Comparison of ENCODE assay signal across 11 cellular contexts in the genomic region with DNA sequence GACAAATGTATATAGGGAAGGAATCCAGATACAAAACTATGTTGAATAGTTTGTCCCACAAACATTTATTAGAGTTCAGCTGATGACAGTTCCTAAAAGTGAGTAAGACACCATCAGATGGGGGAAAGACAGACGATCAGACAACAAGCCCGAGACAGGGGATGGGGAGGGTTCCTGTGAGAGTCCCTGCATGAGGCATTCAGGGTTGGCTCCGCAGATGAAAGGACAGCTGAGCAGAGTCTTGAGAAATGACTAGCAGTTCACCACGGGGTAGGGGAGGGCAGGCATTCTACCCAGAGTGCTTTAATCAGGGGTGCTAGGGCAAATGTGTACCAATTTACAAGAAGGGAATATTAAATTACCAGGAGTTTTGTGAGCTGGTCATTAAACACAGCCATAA. TPM values are rescaled to one million over a fixed set of nuclear protein-coding genes. Genes with fewer than 3 reads are reported as not detected.
DNase-seq lines count a peak whose midpoint lies in the region; ATAC-seq and TF ChIP-seq lines count a peak whose summit lies in the region.
"Had no signal": no experiment of that assay in that cellular context is flagged by ENCODE, and none has a peak within 500 bp of the region (broad histone marks: within the 10 kb centered on the region; RNA-seq: fewer than 3 reads in every experiment).

No MANE protein-coding gene starts in this region.

- peak; percentile 16 for DNase-seq in Jurkat, Clone E6-1 (ENCODE audit: low read depth, low spot score)
- peak; percentile 5 for DNase-seq in activated CD8-positive, alpha-beta memory T cell treated with anti-CD3 and anti-CD28 coated beads, Interleukin-2, amount 50 U/mL, for 24 hours (ENCODE audit: extremely low read depth)
- peak; percentile 51 for DNase-seq in dermis blood vessel endothelial cell
- DNase-seq in stimulated activated CD4-positive, alpha-beta T cell treated with anti-CD3 and anti-CD28 coated beads, TNF-alpha, amount 100 ng/mL, for 24 hours (ENCODE audit: low read depth in 3 of 3), result peak; percentile 2 to 21 (median 16)
- DNase-seq in WTC11 (ENCODE audit: low spot score), result no peak
- DNase-seq: C1 segment of cervical spinal cord, erythroblast, thyroid gland had no signal

- no peaks in the 10 kb centered on the region for H3K4me1 Mint-ChIP-seq in WTC11

- no peaks in the 10 kb centered on the region for H3K9me3 Mint-ChIP-seq in WTC11

- CTCF ChIA-PET in WTC11 (lab: Charles Lee), result interaction anchor here (1.4 kb wide), 1 partner anchor 136 kb away, joined by 3 read pairs; no protein-coding TSS in a partner anchor

- no peak for TF ChIP-seq CTCF in WTC11 (IDR thresholded peaks at IDR 0.05)

- POLR2A ChIA-PET in WTC11 (lab: Charles Lee), result no interaction called here

- peaks cover 26% of the 10 kb centered on the region for H3K27me3 Mint-ChIP-seq in WTC11 (ENCODE audit: low read depth)

- no peak overlapping the region for H3K4me3 Mint-ChIP-seq in WTC11

- H3K4me3 ChIP-seq in Jurkat, Clone E6-1 (ENCODE audit: low read length), result no peak overlapping the region
- H3K4me3 ChIP-seq: thyroid gland had no signal

- ATAC-seq in GM18498 (IDR thresholded peaks at IDR 0.05; ENCODE audit: unreplicated experiment) (no peak), HG03175 (IDR thresholded peaks at IDR 0.05; ENCODE audit: unreplicated experiment) (no peak), WTC11 (no peak), GM18870 (IDR thresholded peaks at IDR 0.05; ENCODE audit: unreplicated experiment) (no peak)

- no peaks in the 10 kb centered on the region for H3K36me3 Mint-ChIP-seq in WTC11

- no peak overlapping the region for H3K27ac Mint-ChIP-seq in WTC11

TF ChIP-seq in WTC11, 78 proteins besides CTCF, POLR2A, EP300 and RAD21 (continues in another document):
- TF ChIP-seq, protein P1, sequence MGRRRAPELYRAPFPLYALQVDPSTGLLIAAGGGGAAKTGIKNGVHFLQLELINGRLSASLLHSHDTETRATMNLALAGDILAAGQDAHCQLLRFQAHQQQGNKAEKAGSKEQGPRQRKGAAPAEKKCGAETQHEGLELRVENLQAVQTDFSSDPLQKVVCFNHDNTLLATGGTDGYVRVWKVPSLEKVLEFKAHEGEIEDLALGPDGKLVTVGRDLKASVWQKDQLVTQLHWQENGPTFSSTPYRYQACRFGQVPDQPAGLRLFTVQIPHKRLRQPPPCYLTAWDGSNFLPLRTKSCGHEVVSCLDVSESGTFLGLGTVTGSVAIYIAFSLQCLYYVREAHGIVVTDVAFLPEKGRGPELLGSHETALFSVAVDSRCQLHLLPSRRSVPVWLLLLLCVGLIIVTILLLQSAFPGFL (CRISPR knock-in tag; IDR thresholded peaks at IDR 0.05; ENCODE audit: borderline replicate concordance), result no peak
- TF ChIP-seq ESRRA (CRISPR knock-in tag; IDR thresholded peaks at IDR 0.05; ENCODE audit: borderline replicate concordance) (no peak), ZNF263 (CRISPR knock-in tag; IDR thresholded peaks at IDR 0.05; ENCODE audit: low read depth) (no peak), SOX15 (CRISPR knock-in tag; IDR thresholded peaks at IDR 0.05) (no peak), CDX4 (CRISPR knock-in tag; IDR thresholded peaks at IDR 0.05; ENCODE audit: borderline replicate concordance) (no peak), ZNF121 (CRISPR knock-in tag; IDR thresholded peaks at IDR 0.05) (no peak)
- TF ChIP-seq, protein P2, sequence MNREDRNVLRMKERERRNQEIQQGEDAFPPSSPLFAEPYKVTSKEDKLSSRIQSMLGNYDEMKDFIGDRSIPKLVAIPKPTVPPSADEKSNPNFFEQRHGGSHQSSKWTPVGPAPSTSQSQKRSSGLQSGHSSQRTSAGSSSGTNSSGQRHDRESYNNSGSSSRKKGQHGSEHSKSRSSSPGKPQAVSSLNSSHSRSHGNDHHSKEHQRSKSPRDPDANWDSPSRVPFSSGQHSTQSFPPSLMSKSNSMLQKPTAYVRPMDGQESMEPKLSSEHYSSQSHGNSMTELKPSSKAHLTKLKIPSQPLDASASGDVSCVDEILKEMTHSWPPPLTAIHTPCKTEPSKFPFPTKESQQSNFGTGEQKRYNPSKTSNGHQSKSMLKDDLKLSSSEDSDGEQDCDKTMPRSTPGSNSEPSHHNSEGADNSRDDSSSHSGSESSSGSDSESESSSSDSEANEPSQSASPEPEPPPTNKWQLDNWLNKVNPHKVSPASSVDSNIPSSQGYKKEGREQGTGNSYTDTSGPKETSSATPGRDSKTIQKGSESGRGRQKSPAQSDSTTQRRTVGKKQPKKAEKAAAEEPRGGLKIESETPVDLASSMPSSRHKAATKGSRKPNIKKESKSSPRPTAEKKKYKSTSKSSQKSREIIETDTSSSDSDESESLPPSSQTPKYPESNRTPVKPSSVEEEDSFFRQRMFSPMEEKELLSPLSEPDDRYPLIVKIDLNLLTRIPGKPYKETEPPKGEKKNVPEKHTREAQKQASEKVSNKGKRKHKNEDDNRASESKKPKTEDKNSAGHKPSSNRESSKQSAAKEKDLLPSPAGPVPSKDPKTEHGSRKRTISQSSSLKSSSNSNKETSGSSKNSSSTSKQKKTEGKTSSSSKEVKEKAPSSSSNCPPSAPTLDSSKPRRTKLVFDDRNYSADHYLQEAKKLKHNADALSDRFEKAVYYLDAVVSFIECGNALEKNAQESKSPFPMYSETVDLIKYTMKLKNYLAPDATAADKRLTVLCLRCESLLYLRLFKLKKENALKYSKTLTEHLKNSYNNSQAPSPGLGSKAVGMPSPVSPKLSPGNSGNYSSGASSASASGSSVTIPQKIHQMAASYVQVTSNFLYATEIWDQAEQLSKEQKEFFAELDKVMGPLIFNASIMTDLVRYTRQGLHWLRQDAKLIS (CRISPR knock-in tag; IDR thresholded peaks at IDR 0.05; ENCODE audit: borderline replicate concordance), result no peak
- TF ChIP-seq, protein P3, sequence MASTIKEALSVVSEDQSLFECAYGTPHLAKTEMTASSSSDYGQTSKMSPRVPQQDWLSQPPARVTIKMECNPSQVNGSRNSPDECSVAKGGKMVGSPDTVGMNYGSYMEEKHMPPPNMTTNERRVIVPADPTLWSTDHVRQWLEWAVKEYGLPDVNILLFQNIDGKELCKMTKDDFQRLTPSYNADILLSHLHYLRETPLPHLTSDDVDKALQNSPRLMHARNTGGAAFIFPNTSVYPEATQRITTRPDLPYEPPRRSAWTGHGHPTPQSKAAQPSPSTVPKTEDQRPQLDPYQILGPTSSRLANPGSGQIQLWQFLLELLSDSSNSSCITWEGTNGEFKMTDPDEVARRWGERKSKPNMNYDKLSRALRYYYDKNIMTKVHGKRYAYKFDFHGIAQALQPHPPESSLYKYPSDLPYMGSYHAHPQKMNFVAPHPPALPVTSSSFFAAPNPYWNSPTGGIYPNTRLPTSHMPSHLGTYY (CRISPR knock-in tag; IDR thresholded peaks at IDR 0.05), result no peak
- TF ChIP-seq, protein P4, sequence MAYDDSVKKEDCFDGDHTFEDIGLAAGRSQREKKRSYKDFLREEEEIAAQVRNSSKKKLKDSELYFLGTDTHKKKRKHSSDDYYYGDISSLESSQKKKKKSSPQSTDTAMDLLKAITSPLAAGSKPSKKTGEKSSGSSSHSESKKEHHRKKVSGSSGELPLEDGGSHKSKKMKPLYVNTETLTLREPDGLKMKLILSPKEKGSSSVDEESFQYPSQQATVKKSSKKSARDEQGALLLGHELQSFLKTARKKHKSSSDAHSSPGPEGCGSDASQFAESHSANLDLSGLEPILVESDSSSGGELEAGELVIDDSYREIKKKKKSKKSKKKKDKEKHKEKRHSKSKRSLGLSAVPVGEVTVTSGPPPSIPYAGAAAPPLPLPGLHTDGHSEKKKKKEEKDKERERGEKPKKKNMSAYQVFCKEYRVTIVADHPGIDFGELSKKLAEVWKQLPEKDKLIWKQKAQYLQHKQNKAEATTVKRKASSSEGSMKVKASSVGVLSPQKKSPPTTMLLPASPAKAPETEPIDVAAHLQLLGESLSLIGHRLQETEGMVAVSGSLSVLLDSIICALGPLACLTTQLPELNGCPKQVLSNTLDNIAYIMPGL (CRISPR knock-in tag; IDR thresholded peaks at IDR 0.05), result no peak
- TF ChIP-seq, protein P5, sequence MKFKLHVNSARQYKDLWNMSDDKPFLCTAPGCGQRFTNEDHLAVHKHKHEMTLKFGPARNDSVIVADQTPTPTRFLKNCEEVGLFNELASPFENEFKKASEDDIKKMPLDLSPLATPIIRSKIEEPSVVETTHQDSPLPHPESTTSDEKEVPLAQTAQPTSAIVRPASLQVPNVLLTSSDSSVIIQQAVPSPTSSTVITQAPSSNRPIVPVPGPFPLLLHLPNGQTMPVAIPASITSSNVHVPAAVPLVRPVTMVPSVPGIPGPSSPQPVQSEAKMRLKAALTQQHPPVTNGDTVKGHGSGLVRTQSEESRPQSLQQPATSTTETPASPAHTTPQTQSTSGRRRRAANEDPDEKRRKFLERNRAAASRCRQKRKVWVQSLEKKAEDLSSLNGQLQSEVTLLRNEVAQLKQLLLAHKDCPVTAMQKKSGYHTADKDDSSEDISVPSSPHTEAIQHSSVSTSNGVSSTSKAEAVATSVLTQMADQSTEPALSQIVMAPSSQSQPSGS (CRISPR knock-in tag; IDR thresholded peaks at IDR 0.05; ENCODE audit: borderline replicate concordance, low read depth), result no peak
- TF ChIP-seq, protein P6, sequence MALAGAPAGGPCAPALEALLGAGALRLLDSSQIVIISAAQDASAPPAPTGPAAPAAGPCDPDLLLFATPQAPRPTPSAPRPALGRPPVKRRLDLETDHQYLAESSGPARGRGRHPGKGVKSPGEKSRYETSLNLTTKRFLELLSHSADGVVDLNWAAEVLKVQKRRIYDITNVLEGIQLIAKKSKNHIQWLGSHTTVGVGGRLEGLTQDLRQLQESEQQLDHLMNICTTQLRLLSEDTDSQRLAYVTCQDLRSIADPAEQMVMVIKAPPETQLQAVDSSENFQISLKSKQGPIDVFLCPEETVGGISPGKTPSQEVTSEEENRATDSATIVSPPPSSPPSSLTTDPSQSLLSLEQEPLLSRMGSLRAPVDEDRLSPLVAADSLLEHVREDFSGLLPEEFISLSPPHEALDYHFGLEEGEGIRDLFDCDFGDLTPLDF (CRISPR knock-in tag; IDR thresholded peaks at IDR 0.05), result no peak
- TF ChIP-seq, protein P7, sequence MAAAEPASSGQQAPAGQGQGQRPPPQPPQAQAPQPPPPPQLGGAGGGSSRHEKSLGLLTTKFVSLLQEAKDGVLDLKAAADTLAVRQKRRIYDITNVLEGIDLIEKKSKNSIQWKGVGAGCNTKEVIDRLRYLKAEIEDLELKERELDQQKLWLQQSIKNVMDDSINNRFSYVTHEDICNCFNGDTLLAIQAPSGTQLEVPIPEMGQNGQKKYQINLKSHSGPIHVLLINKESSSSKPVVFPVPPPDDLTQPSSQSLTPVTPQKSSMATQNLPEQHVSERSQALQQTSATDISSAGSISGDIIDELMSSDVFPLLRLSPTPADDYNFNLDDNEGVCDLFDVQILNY (CRISPR knock-in tag; IDR thresholded peaks at IDR 0.05), result no peak

RNA-seq across cellular contexts. Expression of gene TNFSF15, which starts 28.0 kb away (rescaled TPM):
- not detected for polyA plus RNA-seq in Jurkat, Clone E6-1 (2012; ENCODE audit: insufficient read depth, insufficient read length)
- total RNA-seq in dermis blood vessel endothelial cell (2.0 and 5.4 TPM in 2 replicates), WTC11 (2021) (0.09 to 0.11 TPM (median 0.09 TPM) in 3 replicates)
